ENCODE assay signal across 1 cellular context in genomic region chr10:89331487-89331886, GRCh38.
A peak's percentile ranks its signal among the peaks of the same experiment; 100 is the strongest.
TF ChIP-seq lines count a peak whose summit lies in the region.

No MANE protein-coding gene starts in this region.

TF ChIP-seq in GM12878, 131 proteins besides CTCF, POLR2A, EP300 and RAD21:
- peak; percentile 46 to 77; a peak in 3 of 4 replicates for TF ChIP-seq BHLHE40 (IDR thresholded peaks at IDR 0.05; ENCODE audit: borderline replicate concordance in 1 of 2, low read depth in 2 of 2, low read length in 1 of 2)
- peak; percentile 54; the same call in 1 of the 2 replicates for TF ChIP-seq PAX5 (IDR thresholded peaks at IDR 0.05; ENCODE audit: borderline replicate concordance, low read depth, low read length)
